ENCODE assay signal across 12 cellular contexts in genomic region chr3:171640520-171641412, GRCh38.
A peak's percentile ranks its signal among the peaks of the same experiment; 100 is the strongest.
DNase-seq lines count a peak whose midpoint lies in the region; ATAC-seq, FAIRE-seq and TF ChIP-seq lines count a peak whose summit lies in the region.
"Had no signal": no experiment of that assay in that cellular context is flagged by ENCODE, and none has a peak within 500 bp of the region (broad histone marks: within the 10 kb centered on the region; RNA-seq: fewer than 3 reads in every experiment).

No MANE protein-coding gene starts in this region.

- H3K27ac ChIP-seq in brain microvascular endothelial cell: peak overlapping the region; percentile 1
- H3K27ac ChIP-seq in keratinocyte (ENCODE audit: control insufficient read depth, insufficient read depth, low read length): no peak overlapping the region
- H3K27ac ChIP-seq: BLaER1 treated with 17β-estradiol and CSF1 and Interleukin-3, amounts not matched to agents 10 nM and 100 nM; epithelial cell of prostate; ovary had no signal

- TF ChIP-seq CTCF in brain microvascular endothelial cell (IDR thresholded peaks at IDR 0.05; ENCODE audit: low read depth, low read length, missing control alignments): peak; percentile 52
- TF ChIP-seq CTCF in keratinocyte (optimal IDR thresholded peaks at IDR 0.05 in 1 of 3, IDR thresholded peaks at IDR 0.05 in 1 of 3, conservative IDR thresholded peaks at IDR 0.05 in 1 of 3; ENCODE audit: extremely low read depth in 1 of 3, insufficient read depth in 2 of 3, low read length in 3 of 3): peak in 1 of 3 experiments; percentile 12

- no peaks in the 10 kb centered on the region for H3K36me3 Mint-ChIP-seq in activated T-cell treated with anti-CD3 and anti-CD28 coated beads, Interleukin-2, amount 50 U/mL, for 4 hours (ENCODE audit: insufficient read depth)
- H3K36me3 Mint-ChIP-seq: stimulated activated effector memory CD8-positive, alpha-beta T cell treated with anti-CD3 and anti-CD28 coated beads, Interleukin-12 subunit alpha, Interleukin-12 subunit beta, amount 100 ng/mL, for 72 hours had no signal

- H3K79me2 ChIP-seq in keratinocyte (ENCODE audit: control insufficient read depth, insufficient read depth, low read length): no peaks in the 10 kb centered on the region

- H3K27me3 Mint-ChIP-seq in activated T-cell treated with anti-CD3 and anti-CD28 coated beads, Interleukin-2, amount 50 U/mL, for 4 hours (ENCODE audit: low read depth): no peaks in the 10 kb centered on the region

- H3K9ac ChIP-seq in keratinocyte (ENCODE audit: control insufficient read depth, extremely low read depth, insufficient read depth, low read length): no peak overlapping the region
- H3K9ac ChIP-seq: BLaER1 treated with 17β-estradiol and CSF1 and Interleukin-3, amounts not matched to agents 10 nM and 100 nM had no signal

- no peaks in the 10 kb centered on the region for H3K9me3 Mint-ChIP-seq in activated T-cell treated with anti-CD3 and anti-CD28 coated beads, Interleukin-2, amount 50 U/mL, for 4 hours
- H3K9me3 Mint-ChIP-seq: stimulated activated effector memory CD8-positive, alpha-beta T cell treated with anti-CD3 and anti-CD28 coated beads, Interleukin-12 subunit alpha, Interleukin-12 subunit beta, amount 100 ng/mL, for 72 hours had no signal

- H3K27me3 ChIP-seq in brain microvascular endothelial cell (replicated peaks) (no peaks in the 10 kb centered on the region), keratinocyte (ENCODE audit: control insufficient read depth, extremely low read depth, insufficient read depth, low read length) (no peaks in the 10 kb centered on the region)
- H3K27me3 ChIP-seq: BLaER1 treated with 17β-estradiol and CSF1 and Interleukin-3, amounts not matched to agents 10 nM and 100 nM; ovary had no signal

- dilution Hi-C loops in keratinocyte (cut with MboI; ENCODE audit: extremely low pct_ligation_motif_present, low sequenced_read_pairs): no loop called here

- H3K4me3 ChIP-seq in brain microvascular endothelial cell (ENCODE audit: low read depth, low read length): no peak overlapping the region
- H3K4me3 ChIP-seq in keratinocyte (ENCODE audit: control insufficient read depth in 2 of 3, extremely low read depth in 1 of 3, insufficient read depth in 2 of 3, low read depth in 1 of 3, low read length in 3 of 3): no peak overlapping the region
- H3K4me3 ChIP-seq: BLaER1 treated with 17β-estradiol and CSF1 and Interleukin-3, amounts not matched to agents 10 nM and 100 nM; ovary had no signal

- H3K9me3 ChIP-seq in keratinocyte (ENCODE audit: control insufficient read depth, low read depth, low read length): no peaks in the 10 kb centered on the region
- H3K9me3 ChIP-seq: ovary had no signal

- peaks cover 7% of the 10 kb centered on the region for H3K4me1 ChIP-seq in keratinocyte (ENCODE audit: control insufficient read depth, extremely low read depth, insufficient read depth, low read length)
- H3K4me1 ChIP-seq: BLaER1 treated with 17β-estradiol and CSF1 and Interleukin-3, amounts not matched to agents 10 nM and 100 nM had no signal

- H3K9me1 ChIP-seq in keratinocyte (ENCODE audit: control insufficient read depth, extremely low read depth, insufficient read depth, low read length): no peaks in the 10 kb centered on the region

- no peak overlapping the region for H3K4me3 Mint-ChIP-seq in activated T-cell treated with anti-CD3 and anti-CD28 coated beads, Interleukin-2, amount 50 U/mL, for 4 hours
- H3K4me3 Mint-ChIP-seq: stimulated activated effector memory CD8-positive, alpha-beta T cell treated with anti-CD3 and anti-CD28 coated beads, Interleukin-12 subunit alpha, Interleukin-12 subunit beta, amount 100 ng/mL, for 72 hours had no signal

- no peaks in the 10 kb centered on the region for H4K20me1 ChIP-seq in keratinocyte (ENCODE audit: control insufficient read depth, extremely low read depth, insufficient read depth, low read length)
- H4K20me1 ChIP-seq: BLaER1 treated with 17β-estradiol and CSF1 and Interleukin-3, amounts not matched to agents 10 nM and 100 nM had no signal

- no peaks in the 10 kb centered on the region for H3K4me1 Mint-ChIP-seq in activated T-cell treated with anti-CD3 and anti-CD28 coated beads, Interleukin-2, amount 50 U/mL, for 4 hours (ENCODE audit: low read depth)

- in situ Hi-C loops in brain microvascular endothelial cell (cut with HindIII; ENCODE audit: low pct_ligation_motif_present, low sequenced_read_pairs): no loop called here

- DNase-seq in A172 (ENCODE audit: low spot score) (peak; percentile 29), HK-2 (ENCODE audit: unreplicated experiment) (peak; percentile 20), brain microvascular endothelial cell (peak; percentile 50), keratinocyte (ENCODE audit: low read depth, low spot score) (no peak), COLO668 (lab: John Stamatoyannopoulos, UW; ENCODE audit: unreplicated experiment) (no peak)
- DNase-seq in activated CD4-positive, CD25-positive, alpha-beta regulatory T cell (lab: John Stamatoyannopoulos, UW): no peak
- DNase-seq in activated T-cell treated with anti-CD3 and anti-CD28 coated beads, Interleukin-2, amount 50 U/mL, for 4 hours: no peak
- DNase-seq: ovary had no signal

- peak overlapping the region; percentile 10 for H3K4me2 ChIP-seq in keratinocyte (ENCODE audit: control insufficient read depth, extremely low read depth, insufficient read depth, low read depth, low read length)
- H3K4me2 ChIP-seq: BLaER1 treated with 17β-estradiol and CSF1 and Interleukin-3, amounts not matched to agents 10 nM and 100 nM had no signal

- H2AFZ ChIP-seq in keratinocyte (ENCODE audit: control insufficient read depth, low read length): no peak overlapping the region

- H3K36me3 ChIP-seq in brain microvascular endothelial cell (replicated peaks) (peaks cover 3% of the 10 kb centered on the region), keratinocyte (ENCODE audit: control insufficient read depth in 2 of 2, extremely low read depth in 1 of 2, insufficient read depth in 2 of 2, low read length in 2 of 2) (peaks cover 0 to 1% of the 10 kb centered on the region in 2 experiments)
- H3K36me3 ChIP-seq: ovary had no signal

- no peak for FAIRE-seq in keratinocyte (lab: Jason Lieb, UNC)

- no peak for ATAC-seq in activated T-cell treated with anti-CD3 and anti-CD28 coated beads, Interleukin-2, amount 50 U/mL, for 4 hours
- ATAC-seq in HG02970 (IDR thresholded peaks at IDR 0.05; ENCODE audit: low FRiP score, unreplicated experiment): no peak
- ATAC-seq: stimulated activated effector memory CD8-positive, alpha-beta T cell treated with anti-CD3 and anti-CD28 coated beads, Interleukin-12 subunit alpha, Interleukin-12 subunit beta, amount 100 ng/mL, for 72 hours had no signal

Comparison
In these comparisons a context has a peak if more than half of its experiments do, and no peak if none do; other contexts are left out.
1. DNase-seq: peak in A172 (single experiment), HK-2 (single experiment) and brain microvascular endothelial cell (single experiment); none in keratinocyte (single experiment), activated CD4-positive, CD25-positive, alpha-beta regulatory T cell (0 of 4), COLO668 (single experiment) and activated T-cell treated with anti-CD3 and anti-CD28 coated beads, Interleukin-2, amount 50 U/mL, for 4 hours (single experiment).